12 cellular contexts compared by ENCODE assay signal in genomic region chr2:217106650-217107014, GRCh38.
DNase-seq lines count a peak whose midpoint lies in the region; ATAC-seq and TF ChIP-seq lines count a peak whose summit lies in the region.
"Had no signal": no experiment of that assay in that cellular context is flagged by ENCODE, and none has a peak within 500 bp of the region (broad histone marks: within the 10 kb centered on the region; RNA-seq: fewer than 3 reads in every experiment).

No MANE protein-coding gene starts in this region.

- no peak for TF ChIP-seq POLR2A in adrenal gland (IDR thresholded peaks at IDR 0.05)

- TF ChIP-seq CTCF in HFF-Myc (IDR thresholded peaks at IDR 0.05; ENCODE audit: low read depth, low read length, missing control alignments) (peak; percentile 74), adrenal gland (IDR thresholded peaks at IDR 0.05) (peak in 4 of 6 experiments; percentile 12 to 37 (median 20)), kidney epithelial cell (IDR thresholded peaks at IDR 0.05; ENCODE audit: insufficient read depth, low read length, poor library complexity, severe bottlenecking) (peak; percentile 64)

- H3K27ac ChIP-seq in adrenal gland = no peak overlapping the region
- H3K27ac ChIP-seq: vagina had no signal

- WGBS in adrenal gland, 4 donors = 79 to 92% (median 84%) methylated on average over 3 of the region's 3 CpGs

- H3K4me1 ChIP-seq in adrenal gland (replicated peaks in 1 of 2) = no peaks in the 10 kb centered on the region
- H3K4me1 ChIP-seq: vagina had no signal

- no peaks in the 10 kb centered on the region for H3K27me3 ChIP-seq in adrenal gland
- no peaks in the 10 kb centered on the region for H3K27me3 ChIP-seq in kidney epithelial cell (ENCODE audit: control insufficient read depth, insufficient read depth, low read length)
- H3K27me3 ChIP-seq: vagina had no signal

- intact Hi-C loops in adrenal gland (cut with DNase I) (no loop called here), left cardiac atrium (cut with DNase I) (no loop called here)

- no peak overlapping the region for H3K4me3 ChIP-seq in HFF-Myc (replicated peaks; ENCODE audit: low read depth, low read length)
- no peak overlapping the region for H3K4me3 ChIP-seq in adrenal gland
- no peak overlapping the region for H3K4me3 ChIP-seq in kidney epithelial cell (ENCODE audit: low read depth, low read length)
- H3K4me3 ChIP-seq: vagina had no signal

- DNase-seq in AG20443 (ENCODE audit: low spot score) = peak; percentile 48
- no peak for DNase-seq in HFF-Myc (ENCODE audit: extremely low read depth, low read depth)
- no peak for DNase-seq in adrenal gland
- DNase-seq in kidney epithelial cell (ENCODE audit: low read depth) = no peak
- no peak for DNase-seq in effector CD4-positive, alpha-beta T cell
- DNase-seq in left cardiac atrium = no peak
- DNase-seq: activated naive CD4-positive, alpha-beta T cell treated with anti-CD3 and anti-CD28 coated beads, Interleukin-2, amount 50 U/mL, for 16 hours; NCI-H1930; T1000 had no signal

- no peaks in the 10 kb centered on the region for H3K9me3 ChIP-seq in adrenal gland (replicated peaks in 1 of 3)
- H3K9me3 ChIP-seq: vagina had no signal

- H3K36me3 ChIP-seq in adrenal gland (replicated peaks in 1 of 2) (no peaks in the 10 kb centered on the region), kidney epithelial cell (ENCODE audit: control insufficient read depth, insufficient read depth, low read length) (no peaks in the 10 kb centered on the region)
- H3K36me3 ChIP-seq: vagina had no signal

- ATAC-seq in HG02588 (IDR thresholded peaks at IDR 0.05; ENCODE audit: unreplicated experiment) (no peak), HG02763 (IDR thresholded peaks at IDR 0.05; ENCODE audit: unreplicated experiment) (no peak), left cardiac atrium (no peak)

Comparison
In these comparisons a context has a peak if more than half of its experiments do, and no peak if none do; other contexts are left out.
1. CTCF ChIP-seq: peak in every context shown above with its lines; median percentile 74 in HFF-Myc; 64 in kidney epithelial cell; 20 in adrenal gland.